ENCODE assay signal across 1 cellular context in the genomic region with DNA sequence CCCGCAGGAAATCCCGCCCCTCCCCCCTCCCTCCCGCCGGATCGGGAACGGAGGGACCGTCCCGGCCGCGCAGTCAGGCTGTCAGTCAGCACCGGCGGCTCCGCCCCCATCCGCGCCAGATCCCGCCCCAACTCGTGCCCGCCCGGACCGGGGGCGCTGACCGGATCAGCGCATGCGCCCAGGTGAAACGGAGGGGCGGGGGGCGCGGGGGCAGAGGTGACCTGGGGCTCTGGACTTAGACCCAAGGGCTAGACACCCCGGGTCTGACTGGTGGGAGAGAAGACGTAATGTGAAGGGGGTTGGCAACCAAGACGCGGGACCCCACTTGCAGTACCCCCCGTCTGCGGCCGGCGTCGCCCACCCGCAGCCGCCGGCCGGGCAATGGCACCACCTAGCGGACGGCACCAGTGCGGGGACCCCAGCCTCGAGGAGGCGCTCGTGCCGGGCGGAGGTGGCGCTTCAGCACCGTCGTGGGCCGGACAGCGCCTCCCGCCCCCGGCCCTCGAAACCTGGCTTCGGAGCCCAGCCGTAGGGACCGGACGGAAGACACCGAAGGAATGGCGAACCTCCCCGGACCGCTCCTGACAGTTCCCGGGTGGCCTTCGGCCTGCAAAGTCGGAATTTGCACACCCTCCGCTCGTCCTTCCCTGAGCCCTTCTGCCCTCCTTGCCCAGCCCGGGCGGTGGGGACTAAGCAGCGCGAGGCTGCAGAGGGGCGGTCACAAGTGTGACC.
A peak's percentile ranks its signal among the peaks of the same experiment; 100 is the strongest.
TF ChIP-seq lines count a peak whose summit lies in the region.

A gene with protein sequence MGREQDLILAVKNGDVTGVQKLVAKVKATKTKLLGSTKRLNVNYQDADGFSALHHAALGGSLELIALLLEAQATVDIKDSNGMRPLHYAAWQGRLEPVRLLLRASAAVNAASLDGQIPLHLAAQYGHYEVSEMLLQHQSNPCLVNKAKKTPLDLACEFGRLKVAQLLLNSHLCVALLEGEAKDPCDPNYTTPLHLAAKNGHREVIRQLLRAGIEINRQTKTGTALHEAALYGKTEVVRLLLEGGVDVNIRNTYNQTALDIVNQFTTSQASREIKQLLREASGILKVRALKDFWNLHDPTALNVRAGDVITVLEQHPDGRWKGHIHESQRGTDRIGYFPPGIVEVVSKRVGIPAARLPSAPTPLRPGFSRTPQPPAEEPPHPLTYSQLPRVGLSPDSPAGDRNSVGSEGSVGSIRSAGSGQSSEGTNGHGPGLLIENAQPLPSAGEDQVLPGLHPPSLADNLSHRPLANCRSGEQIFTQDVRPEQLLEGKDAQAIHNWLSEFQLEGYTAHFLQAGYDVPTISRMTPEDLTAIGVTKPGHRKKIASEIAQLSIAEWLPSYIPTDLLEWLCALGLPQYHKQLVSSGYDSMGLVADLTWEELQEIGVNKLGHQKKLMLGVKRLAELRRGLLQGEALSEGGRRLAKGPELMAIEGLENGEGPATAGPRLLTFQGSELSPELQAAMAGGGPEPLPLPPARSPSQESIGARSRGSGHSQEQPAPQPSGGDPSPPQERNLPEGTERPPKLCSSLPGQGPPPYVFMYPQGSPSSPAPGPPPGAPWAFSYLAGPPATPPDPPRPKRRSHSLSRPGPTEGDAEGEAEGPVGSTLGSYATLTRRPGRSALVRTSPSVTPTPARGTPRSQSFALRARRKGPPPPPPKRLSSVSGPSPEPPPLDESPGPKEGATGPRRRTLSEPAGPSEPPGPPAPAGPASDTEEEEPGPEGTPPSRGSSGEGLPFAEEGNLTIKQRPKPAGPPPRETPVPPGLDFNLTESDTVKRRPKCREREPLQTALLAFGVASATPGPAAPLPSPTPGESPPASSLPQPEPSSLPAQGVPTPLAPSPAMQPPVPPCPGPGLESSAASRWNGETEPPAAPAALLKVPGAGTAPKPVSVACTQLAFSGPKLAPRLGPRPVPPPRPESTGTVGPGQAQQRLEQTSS (N-terminal part only) (minus strand): TSS at position 15 of the 732 bp plus-strand sequence. CDS start 1,733 bp downstream, outside the sequence.

TF ChIP-seq in HepG2, 621 proteins besides CTCF, POLR2A, EP300 and RAD21 (continued from another document and continues in another):
- TF ChIP-seq, protein P1, sequence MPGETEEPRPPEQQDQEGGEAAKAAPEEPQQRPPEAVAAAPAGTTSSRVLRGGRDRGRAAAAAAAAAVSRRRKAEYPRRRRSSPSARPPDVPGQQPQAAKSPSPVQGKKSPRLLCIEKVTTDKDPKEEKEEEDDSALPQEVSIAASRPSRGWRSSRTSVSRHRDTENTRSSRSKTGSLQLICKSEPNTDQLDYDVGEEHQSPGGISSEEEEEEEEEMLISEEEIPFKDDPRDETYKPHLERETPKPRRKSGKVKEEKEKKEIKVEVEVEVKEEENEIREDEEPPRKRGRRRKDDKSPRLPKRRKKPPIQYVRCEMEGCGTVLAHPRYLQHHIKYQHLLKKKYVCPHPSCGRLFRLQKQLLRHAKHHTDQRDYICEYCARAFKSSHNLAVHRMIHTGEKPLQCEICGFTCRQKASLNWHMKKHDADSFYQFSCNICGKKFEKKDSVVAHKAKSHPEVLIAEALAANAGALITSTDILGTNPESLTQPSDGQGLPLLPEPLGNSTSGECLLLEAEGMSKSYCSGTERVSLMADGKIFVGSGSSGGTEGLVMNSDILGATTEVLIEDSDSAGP (CRISPR knock-in tag; IDR thresholded peaks at IDR 0.05; ENCODE audit: borderline replicate concordance) = peak; percentile 94
- TF ChIP-seq, protein P2, sequence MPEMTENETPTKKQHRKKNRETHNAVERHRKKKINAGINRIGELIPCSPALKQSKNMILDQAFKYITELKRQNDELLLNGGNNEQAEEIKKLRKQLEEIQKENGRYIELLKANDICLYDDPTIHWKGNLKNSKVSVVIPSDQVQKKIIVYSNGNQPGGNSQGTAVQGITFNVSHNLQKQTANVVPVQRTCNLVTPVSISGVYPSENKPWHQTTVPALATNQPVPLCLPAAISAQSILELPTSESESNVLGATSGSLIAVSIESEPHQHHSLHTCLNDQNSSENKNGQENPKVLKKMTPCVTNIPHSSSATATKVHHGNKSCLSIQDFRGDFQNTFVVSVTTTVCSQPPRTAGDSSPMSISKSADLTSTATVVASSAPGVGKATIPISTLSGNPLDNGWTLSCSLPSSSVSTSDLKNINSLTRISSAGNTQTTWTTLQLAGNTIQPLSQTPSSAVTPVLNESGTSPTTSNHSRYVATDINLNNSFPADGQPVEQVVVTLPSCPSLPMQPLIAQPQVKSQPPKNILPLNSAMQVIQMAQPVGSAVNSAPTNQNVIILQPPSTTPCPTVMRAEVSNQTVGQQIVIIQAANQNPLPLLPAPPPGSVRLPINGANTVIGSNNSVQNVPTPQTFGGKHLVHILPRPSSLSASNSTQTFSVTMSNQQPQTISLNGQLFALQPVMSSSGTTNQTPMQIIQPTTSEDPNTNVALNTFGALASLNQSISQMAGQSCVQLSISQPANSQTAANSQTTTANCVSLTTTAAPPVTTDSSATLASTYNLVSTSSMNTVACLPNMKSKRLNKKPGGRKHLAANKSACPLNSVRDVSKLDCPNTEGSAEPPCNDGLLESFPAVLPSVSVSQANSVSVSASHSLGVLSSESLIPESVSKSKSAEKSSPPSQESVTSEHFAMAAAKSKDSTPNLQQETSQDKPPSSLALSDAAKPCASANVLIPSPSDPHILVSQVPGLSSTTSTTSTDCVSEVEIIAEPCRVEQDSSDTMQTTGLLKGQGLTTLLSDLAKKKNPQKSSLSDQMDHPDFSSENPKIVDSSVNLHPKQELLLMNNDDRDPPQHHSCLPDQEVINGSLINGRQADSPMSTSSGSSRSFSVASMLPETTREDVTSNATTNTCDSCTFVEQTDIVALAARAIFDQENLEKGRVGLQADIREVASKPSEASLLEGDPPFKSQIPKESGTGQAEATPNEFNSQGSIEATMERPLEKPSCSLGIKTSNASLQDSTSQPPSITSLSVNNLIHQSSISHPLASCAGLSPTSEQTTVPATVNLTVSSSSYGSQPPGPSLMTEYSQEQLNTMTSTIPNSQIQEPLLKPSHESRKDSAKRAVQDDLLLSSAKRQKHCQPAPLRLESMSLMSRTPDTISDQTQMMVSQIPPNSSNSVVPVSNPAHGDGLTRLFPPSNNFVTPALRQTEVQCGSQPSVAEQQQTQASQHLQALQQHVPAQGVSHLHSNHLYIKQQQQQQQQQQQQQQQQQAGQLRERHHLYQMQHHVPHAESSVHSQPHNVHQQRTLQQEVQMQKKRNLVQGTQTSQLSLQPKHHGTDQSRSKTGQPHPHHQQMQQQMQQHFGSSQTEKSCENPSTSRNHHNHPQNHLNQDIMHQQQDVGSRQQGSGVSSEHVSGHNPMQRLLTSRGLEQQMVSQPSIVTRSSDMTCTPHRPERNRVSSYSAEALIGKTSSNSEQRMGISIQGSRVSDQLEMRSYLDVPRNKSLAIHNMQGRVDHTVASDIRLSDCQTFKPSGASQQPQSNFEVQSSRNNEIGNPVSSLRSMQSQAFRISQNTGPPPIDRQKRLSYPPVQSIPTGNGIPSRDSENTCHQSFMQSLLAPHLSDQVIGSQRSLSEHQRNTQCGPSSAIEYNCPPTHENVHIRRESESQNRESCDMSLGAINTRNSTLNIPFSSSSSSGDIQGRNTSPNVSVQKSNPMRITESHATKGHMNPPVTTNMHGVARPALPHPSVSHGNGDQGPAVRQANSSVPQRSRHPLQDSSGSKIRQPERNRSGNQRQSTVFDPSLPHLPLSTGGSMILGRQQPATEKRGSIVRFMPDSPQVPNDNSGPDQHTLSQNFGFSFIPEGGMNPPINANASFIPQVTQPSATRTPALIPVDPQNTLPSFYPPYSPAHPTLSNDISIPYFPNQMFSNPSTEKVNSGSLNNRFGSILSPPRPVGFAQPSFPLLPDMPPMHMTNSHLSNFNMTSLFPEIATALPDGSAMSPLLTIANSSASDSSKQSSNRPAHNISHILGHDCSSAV (CRISPR knock-in tag; IDR thresholded peaks at IDR 0.05; ENCODE audit: borderline replicate concordance) = peak; percentile 87; the same call in 1 of the 2 replicates
- no peak for TF ChIP-seq ZNF562 (CRISPR knock-in tag; IDR thresholded peaks at IDR 0.05; ENCODE audit: borderline replicate concordance)
- TF ChIP-seq, protein P3, sequence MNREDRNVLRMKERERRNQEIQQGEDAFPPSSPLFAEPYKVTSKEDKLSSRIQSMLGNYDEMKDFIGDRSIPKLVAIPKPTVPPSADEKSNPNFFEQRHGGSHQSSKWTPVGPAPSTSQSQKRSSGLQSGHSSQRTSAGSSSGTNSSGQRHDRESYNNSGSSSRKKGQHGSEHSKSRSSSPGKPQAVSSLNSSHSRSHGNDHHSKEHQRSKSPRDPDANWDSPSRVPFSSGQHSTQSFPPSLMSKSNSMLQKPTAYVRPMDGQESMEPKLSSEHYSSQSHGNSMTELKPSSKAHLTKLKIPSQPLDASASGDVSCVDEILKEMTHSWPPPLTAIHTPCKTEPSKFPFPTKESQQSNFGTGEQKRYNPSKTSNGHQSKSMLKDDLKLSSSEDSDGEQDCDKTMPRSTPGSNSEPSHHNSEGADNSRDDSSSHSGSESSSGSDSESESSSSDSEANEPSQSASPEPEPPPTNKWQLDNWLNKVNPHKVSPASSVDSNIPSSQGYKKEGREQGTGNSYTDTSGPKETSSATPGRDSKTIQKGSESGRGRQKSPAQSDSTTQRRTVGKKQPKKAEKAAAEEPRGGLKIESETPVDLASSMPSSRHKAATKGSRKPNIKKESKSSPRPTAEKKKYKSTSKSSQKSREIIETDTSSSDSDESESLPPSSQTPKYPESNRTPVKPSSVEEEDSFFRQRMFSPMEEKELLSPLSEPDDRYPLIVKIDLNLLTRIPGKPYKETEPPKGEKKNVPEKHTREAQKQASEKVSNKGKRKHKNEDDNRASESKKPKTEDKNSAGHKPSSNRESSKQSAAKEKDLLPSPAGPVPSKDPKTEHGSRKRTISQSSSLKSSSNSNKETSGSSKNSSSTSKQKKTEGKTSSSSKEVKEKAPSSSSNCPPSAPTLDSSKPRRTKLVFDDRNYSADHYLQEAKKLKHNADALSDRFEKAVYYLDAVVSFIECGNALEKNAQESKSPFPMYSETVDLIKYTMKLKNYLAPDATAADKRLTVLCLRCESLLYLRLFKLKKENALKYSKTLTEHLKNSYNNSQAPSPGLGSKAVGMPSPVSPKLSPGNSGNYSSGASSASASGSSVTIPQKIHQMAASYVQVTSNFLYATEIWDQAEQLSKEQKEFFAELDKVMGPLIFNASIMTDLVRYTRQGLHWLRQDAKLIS (CRISPR knock-in tag; IDR thresholded peaks at IDR 0.05) = no peak; the same call in 1 of the 2 replicates
- TF ChIP-seq ZNF781 (CRISPR knock-in tag; IDR thresholded peaks at IDR 0.05; ENCODE audit: borderline replicate concordance, not compliant biosample characterization) = peak; percentile 97
- TF ChIP-seq KLF15 (CRISPR knock-in tag; IDR thresholded peaks at IDR 0.05; ENCODE audit: borderline replicate concordance) = peak; percentile 75; the same call in 1 of the 2 replicates
- TF ChIP-seq, protein P4, sequence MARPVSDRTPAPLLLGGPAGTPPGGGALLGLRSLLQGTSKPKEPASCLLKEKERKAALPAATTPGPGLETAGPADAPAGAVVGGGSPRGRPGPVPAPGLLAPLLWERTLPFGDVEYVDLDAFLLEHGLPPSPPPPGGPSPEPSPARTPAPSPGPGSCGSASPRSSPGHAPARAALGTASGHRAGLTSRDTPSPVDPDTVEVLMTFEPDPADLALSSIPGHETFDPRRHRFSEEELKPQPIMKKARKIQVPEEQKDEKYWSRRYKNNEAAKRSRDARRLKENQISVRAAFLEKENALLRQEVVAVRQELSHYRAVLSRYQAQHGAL (CRISPR knock-in tag; IDR thresholded peaks at IDR 0.05; ENCODE audit: not compliant biosample characterization) = peak; percentile 73
- TF ChIP-seq, protein P5, sequence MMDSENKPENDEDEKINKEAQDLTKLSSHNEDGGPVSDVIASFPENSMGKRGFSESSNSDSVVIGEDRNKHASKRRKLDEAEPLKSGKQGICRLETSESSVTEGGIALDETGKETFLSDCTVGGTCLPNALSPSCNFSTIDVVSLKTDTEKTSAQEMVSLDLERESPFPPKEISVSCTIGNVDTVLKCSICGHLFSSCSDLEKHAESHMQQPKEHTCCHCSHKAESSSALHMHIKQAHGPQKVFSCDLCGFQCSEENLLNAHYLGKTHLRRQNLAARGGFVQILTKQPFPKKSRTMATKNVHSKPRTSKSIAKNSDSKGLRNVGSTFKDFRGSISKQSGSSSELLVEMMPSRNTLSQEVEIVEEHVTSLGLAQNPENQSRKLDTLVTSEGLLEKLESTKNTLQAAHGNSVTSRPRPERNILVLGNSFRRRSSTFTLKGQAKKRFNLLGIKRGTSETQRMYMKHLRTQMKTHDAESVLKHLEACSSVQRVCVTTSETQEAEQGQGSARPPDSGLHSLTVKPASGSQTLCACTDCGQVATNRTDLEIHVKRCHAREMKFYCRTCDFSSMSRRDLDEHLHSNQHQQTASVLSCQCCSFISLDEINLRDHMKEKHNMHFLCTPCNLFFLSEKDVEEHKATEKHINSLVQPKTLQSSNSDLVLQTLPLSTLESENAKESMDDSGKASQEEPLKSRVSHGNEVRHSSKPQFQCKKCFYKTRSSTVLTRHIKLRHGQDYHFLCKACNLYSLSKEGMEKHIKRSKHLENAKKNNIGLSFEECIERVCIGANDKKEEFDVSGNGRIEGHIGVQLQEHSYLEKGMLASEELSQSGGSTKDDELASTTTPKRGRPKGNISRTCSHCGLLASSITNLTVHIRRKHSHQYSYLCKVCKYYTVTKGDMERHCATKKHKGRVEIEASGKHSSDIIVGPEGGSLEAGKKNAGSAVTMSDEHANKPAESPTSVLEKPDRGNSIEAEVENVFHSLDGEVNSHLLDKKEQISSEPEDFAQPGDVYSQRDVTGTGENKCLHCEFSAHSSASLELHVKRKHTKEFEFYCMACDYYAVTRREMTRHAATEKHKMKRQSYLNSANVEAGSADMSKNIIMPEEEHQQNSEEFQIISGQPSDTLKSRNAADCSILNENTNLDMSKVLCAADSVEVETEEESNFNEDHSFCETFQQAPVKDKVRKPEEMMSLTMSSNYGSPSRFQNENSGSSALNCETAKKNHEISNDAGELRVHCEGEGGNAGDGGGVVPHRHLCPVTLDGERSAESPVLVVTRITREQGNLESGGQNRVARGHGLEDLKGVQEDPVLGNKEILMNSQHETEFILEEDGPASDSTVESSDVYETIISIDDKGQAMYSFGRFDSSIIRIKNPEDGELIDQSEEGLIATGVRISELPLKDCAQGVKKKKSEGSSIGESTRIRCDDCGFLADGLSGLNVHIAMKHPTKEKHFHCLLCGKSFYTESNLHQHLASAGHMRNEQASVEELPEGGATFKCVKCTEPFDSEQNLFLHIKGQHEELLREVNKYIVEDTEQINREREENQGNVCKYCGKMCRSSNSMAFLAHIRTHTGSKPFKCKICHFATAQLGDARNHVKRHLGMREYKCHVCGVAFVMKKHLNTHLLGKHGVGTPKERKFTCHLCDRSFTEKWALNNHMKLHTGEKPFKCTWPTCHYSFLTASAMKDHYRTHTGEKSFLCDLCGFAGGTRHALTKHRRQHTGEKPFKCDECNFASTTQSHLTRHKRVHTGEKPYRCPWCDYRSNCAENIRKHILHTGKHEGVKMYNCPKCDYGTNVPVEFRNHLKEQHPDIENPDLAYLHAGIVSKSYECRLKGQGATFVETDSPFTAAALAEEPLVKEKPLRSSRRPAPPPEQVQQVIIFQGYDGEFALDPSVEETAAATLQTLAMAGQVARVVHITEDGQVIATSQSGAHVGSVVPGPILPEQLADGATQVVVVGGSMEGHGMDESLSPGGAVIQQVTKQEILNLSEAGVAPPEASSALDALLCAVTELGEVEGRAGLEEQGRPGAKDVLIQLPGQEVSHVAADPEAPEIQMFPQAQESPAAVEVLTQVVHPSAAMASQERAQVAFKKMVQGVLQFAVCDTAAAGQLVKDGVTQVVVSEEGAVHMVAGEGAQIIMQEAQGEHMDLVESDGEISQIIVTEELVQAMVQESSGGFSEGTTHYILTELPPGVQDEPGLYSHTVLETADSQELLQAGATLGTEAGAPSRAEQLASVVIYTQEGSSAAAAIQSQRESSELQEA (CRISPR knock-in tag; IDR thresholded peaks at IDR 0.05; ENCODE audit: not compliant biosample characterization) = peak; percentile 99
- peak; percentile 87; the same call in 1 of the 2 replicates for TF ChIP-seq ZFP41 (CRISPR knock-in tag; IDR thresholded peaks at IDR 0.05; ENCODE audit: borderline replicate concordance)
- no peak; the same call in 1 of the 2 replicates for TF ChIP-seq ZFP82 (CRISPR knock-in tag; IDR thresholded peaks at IDR 0.05; ENCODE audit: borderline replicate concordance)
- TF ChIP-seq KAT8 (CRISPR knock-in tag; IDR thresholded peaks at IDR 0.05) = peak; percentile 80
- peak; percentile 97 for TF ChIP-seq AHR (CRISPR knock-in tag; IDR thresholded peaks at IDR 0.05)
- no peak for TF ChIP-seq ATF7 (IDR thresholded peaks at IDR 0.05)
- peak; percentile 71; the same call in 1 of the 2 replicates for TF ChIP-seq ATF7 (CRISPR knock-in tag; IDR thresholded peaks at IDR 0.05)
